ENCODE assay signal across 2 cellular contexts in genomic region chr11:9616858-9617257, GRCh38.
A peak's percentile ranks its signal among the peaks of the same experiment; 100 is the strongest.
TF ChIP-seq lines count a peak whose summit lies in the region.

No MANE protein-coding gene starts in this region.

TF ChIP-seq in IMR-90, 13 proteins besides CTCF, POLR2A, EP300 and RAD21:
- TF ChIP-seq CHD1 (IDR thresholded peaks at IDR 0.05; ENCODE audit: low read depth, low read length): no peak
- TF ChIP-seq SMC3 (IDR thresholded peaks at IDR 0.05; ENCODE audit: low read depth, low read length): no peak
- no peak for TF ChIP-seq CEBPB (IDR thresholded peaks at IDR 0.05; ENCODE audit: low read depth, low read length)
- 0 out of 2 replicates have a peak, but pooled peaks have one; percentile 15 for TF ChIP-seq FOS (IDR thresholded peaks at IDR 0.05; ENCODE audit: low read depth, low read length)
- no peak for TF ChIP-seq RFX5 (IDR thresholded peaks at IDR 0.05; ENCODE audit: low read depth, low read length)

TF ChIP-seq in endothelial cell of umbilical vein, 7 proteins besides CTCF, POLR2A, EP300 and RAD21:
- TF ChIP-seq FOS (IDR thresholded peaks at IDR 0.05; ENCODE audit: borderline replicate concordance, insufficient read depth, low read length) (peak; percentile 41), POLR2AphosphoS5 (IDR thresholded peaks at IDR 0.05; ENCODE audit: insufficient read depth, low read depth, low read length) (no peak)
